18 cellular contexts compared by ENCODE assay signal in genomic region chr1:232223887-232224286, GRCh38.
A peak's percentile ranks its signal among the peaks of the same experiment; 100 is the strongest.
DNase-seq lines count a peak whose midpoint lies in the region; ATAC-seq, FAIRE-seq and TF ChIP-seq lines count a peak whose summit lies in the region.
"Had no signal": no experiment of that assay in that cellular context is flagged by ENCODE, and none has a peak within 500 bp of the region (broad histone marks: within the 10 kb centered on the region; RNA-seq: fewer than 3 reads in every experiment).

No MANE protein-coding gene starts in this region.

- H3K9me3 Mint-ChIP-seq in nephron progenitor cell = peaks cover 10% of the 10 kb centered on the region
- H3K9me3 Mint-ChIP-seq: CD8-positive, alpha-beta T cell had no signal

- no peaks in the 10 kb centered on the region for H3K27me3 ChIP-seq in Loucy (ENCODE audit: insufficient read depth, low read length, poor library complexity, severe bottlenecking)

- H4K20me1 ChIP-seq in Loucy (ENCODE audit: insufficient read depth, low read length, poor library complexity, severe bottlenecking) = no peaks in the 10 kb centered on the region

- peak overlapping the region; percentile 21 for H3K4me3 Mint-ChIP-seq in nephron progenitor cell
- H3K4me3 Mint-ChIP-seq: CD8-positive, alpha-beta T cell had no signal

- no peak overlapping the region for H3K4me2 ChIP-seq in Loucy (ENCODE audit: low read depth, low read length, poor library complexity, severe bottlenecking)

- no peaks in the 10 kb centered on the region for H3K9me3 ChIP-seq in Loucy (ENCODE audit: insufficient read depth, low read depth, low read length)
- H3K9me3 ChIP-seq: Caco-2, HAP-1 had no signal

- no peak overlapping the region for H3K9ac ChIP-seq in Loucy (ENCODE audit: low read depth, low read length, poor library complexity, severe bottlenecking)

- peak overlapping the region; percentile 20 for H3K27ac Mint-ChIP-seq in nephron progenitor cell
- H3K27ac Mint-ChIP-seq: CD8-positive, alpha-beta T cell had no signal

- ATAC-seq in GM18498 (IDR thresholded peaks at IDR 0.05; ENCODE audit: unreplicated experiment) = no peak
- ATAC-seq: CD8-positive, alpha-beta T cell had no signal

- peak overlapping the region; percentile 14 for H2AFZ ChIP-seq in Loucy (ENCODE audit: low read length)

- no peaks in the 10 kb centered on the region for H3K36me3 Mint-ChIP-seq in nephron progenitor cell (ENCODE audit: low read depth)
- H3K36me3 Mint-ChIP-seq: CD8-positive, alpha-beta T cell had no signal

- peak; percentile 5 for FAIRE-seq in urothelium cell line (lab: Jason Lieb, UNC)
- FAIRE-seq: G401.6, GM12892, GM19239, H54 had no signal

- H3K4me1 ChIP-seq in Loucy (ENCODE audit: insufficient read depth, low read length, poor library complexity, severe bottlenecking) = peaks cover 39% of the 10 kb centered on the region
- H3K4me1 ChIP-seq: Caco-2 had no signal

- peak; percentile 11 for DNase-seq in dedifferentiated amniotic fluid mesenchymal stem cell (ENCODE audit: extremely low spot score)
- no peak for DNase-seq in nephron progenitor cell
- no peak for DNase-seq in urothelium cell line (ENCODE audit: low spot score)
- DNase-seq in HuH-7 (ENCODE audit: low spot score) = no peak
- DNase-seq in retina = no peak
- DNase-seq in activated naive CD4-positive, alpha-beta T cell (lab: John Stamatoyannopoulos, UW) = no peak
- DNase-seq: C1 segment of cervical spinal cord; Caco-2; CD8-positive, alpha-beta T cell; DND-41; GOT3 had no signal

- no peaks in the 10 kb centered on the region for H3K36me3 ChIP-seq in Loucy (ENCODE audit: insufficient read depth, low read length)
- H3K36me3 ChIP-seq: HAP-1 had no signal

- no peak overlapping the region for H3K4me3 ChIP-seq in Loucy (ENCODE audit: low read length, poor library complexity, severe bottlenecking)
- H3K4me3 ChIP-seq: HAP-1 had no signal

- no peaks in the 10 kb centered on the region for H3K9me2 ChIP-seq in Loucy (replicated peaks; ENCODE audit: low read depth, low read length)

- no peaks in the 10 kb centered on the region for H3K79me2 ChIP-seq in Loucy (ENCODE audit: insufficient read depth, low read length)

- H3K4me1 Mint-ChIP-seq in nephron progenitor cell = peaks cover 45% of the 10 kb centered on the region

- peaks cover 7% of the 10 kb centered on the region for H3K27me3 Mint-ChIP-seq in nephron progenitor cell (ENCODE audit: low read depth, poor library complexity)

- no peaks in the 10 kb centered on the region for H3F3A ChIP-seq in Loucy (ENCODE audit: low read depth)

- no peak for TF ChIP-seq CTCF in Loucy (conservative IDR thresholded peaks at IDR 0.05; ENCODE audit: low read length)
- TF ChIP-seq CTCF in nephron progenitor cell (IDR thresholded peaks at IDR 0.05) = no peak
